Comparison of ENCODE assay signal across 20 cellular contexts in genomic region chr15:55394694-55395093, GRCh38. TPM values are rescaled to one million over a fixed set of nuclear protein-coding genes. Genes with fewer than 3 reads are reported as not detected.
DNase-seq lines count a peak whose midpoint lies in the region; ATAC-seq, FAIRE-seq and TF ChIP-seq lines count a peak whose summit lies in the region.
"Had no signal": no experiment of that assay in that cellular context is flagged by ENCODE, and none has a peak within 500 bp of the region (broad histone marks: within the 10 kb centered on the region; RNA-seq: fewer than 3 reads in every experiment).

No MANE protein-coding gene starts in this region.

- no peaks in the 10 kb centered on the region for H3K27me3 ChIP-seq in lower lobe of right lung (ENCODE audit: low read depth)

- no peak for TF ChIP-seq CTCF in VCaP (conservative IDR thresholded peaks at IDR 0.05)
- no peak for TF ChIP-seq CTCF in lower lobe of right lung (IDR thresholded peaks at IDR 0.05)
- TF ChIP-seq CTCF in kidney (IDR thresholded peaks at IDR 0.05; ENCODE audit: borderline replicate concordance, extremely low read depth, insufficient read depth) = no peak

- H3K27ac ChIP-seq in VCaP = peak overlapping the region; percentile 79
- no peak overlapping the region for H3K27ac ChIP-seq in lower lobe of right lung
- no peak overlapping the region for H3K27ac ChIP-seq in kidney (ENCODE audit: low read depth in 2 of 2, low read length in 2 of 2)
- H3K27ac ChIP-seq: 22Rv1, RWPE1 had no signal

- no peak overlapping the region for H3K9ac ChIP-seq in kidney (ENCODE audit: low read length in 2 of 2)

- H3K4me1 ChIP-seq in lower lobe of right lung (peaks cover 13% of the 10 kb centered on the region), kidney (ENCODE audit: control insufficient read depth in 1 of 2, insufficient read depth in 1 of 2, low read depth in 1 of 2, low read length in 2 of 2) (no peaks in the 10 kb centered on the region)

- H3K36me3 ChIP-seq in lower lobe of right lung (no peaks in the 10 kb centered on the region), kidney (ENCODE audit: control insufficient read depth in 1 of 2, insufficient read depth in 2 of 2, low read length in 2 of 2) (no peaks in the 10 kb centered on the region)

- H3K4me3 ChIP-seq in lower lobe of right lung = no peak overlapping the region
- no peak overlapping the region for H3K4me3 ChIP-seq in kidney (ENCODE audit: low read length in 2 of 2)
- H3K4me3 ChIP-seq: lung, smooth muscle cell had no signal

- no peaks in the 10 kb centered on the region for H3K9me3 ChIP-seq in lower lobe of right lung
- no peaks in the 10 kb centered on the region for H3K9me3 ChIP-seq in kidney (ENCODE audit: control insufficient read depth in 1 of 2, low read length in 2 of 2)

- ATAC-seq in lower lobe of right lung = peak; percentile 43 to 54
- no peak for ATAC-seq in HG03139 (IDR thresholded peaks at IDR 0.05; ENCODE audit: unreplicated experiment)
- ATAC-seq in HG03442 (IDR thresholded peaks at IDR 0.05; ENCODE audit: unreplicated experiment) = no peak
- ATAC-seq: naive thymus-derived CD8-positive, alpha-beta T cell had no signal

- intact Hi-C loops in lower lobe of right lung (cut with DNase I) (no loop called here), kidney (cut with DNase I) (no loop called here)

- FAIRE-seq in kidney (lab: Jason Lieb, UNC) = no peak
- FAIRE-seq: GM12892 had no signal

- DNase-seq in SIG-M5 treated with dmso at 0.1 percent for 504 hours (lab: John Stamatoyannopoulos, UW; ENCODE audit: unreplicated experiment) (peak; percentile 36), SIG-M5 (lab: John Stamatoyannopoulos, UW) (no peak), lower lobe of right lung (no peak), NCI-H345 treated with DMSO at 0.1 percent for 48 hours (lab: John Stamatoyannopoulos, UW; ENCODE audit: unreplicated experiment) (no peak), kidney (no peak)
- DNase-seq: activated CD4-positive, alpha-beta T cell treated with anti-CD3 and anti-CD28 coated beads, Interleukin-2, amount 50 U/mL, for 4 hours; activated naive CD4-positive, alpha-beta T cell treated with anti-CD3 and anti-CD28 coated beads for 36 hours; DMS 273 treated with DMSO at 0.1 percent for 48 hours; naive thymus-derived CD8-positive, alpha-beta T cell; NCI-H1694; NCI-H2227 treated with DMSO at 0.1 percent for 48 hours; stimulated activated CD4-positive, alpha-beta T cell treated with anti-CD3 and anti-CD28 coated beads, Interleukin-4, amount 100 ng/mL, for 4 hours had no signal

RNA-seq across cellular contexts. Expression of gene CCPG1, which starts 13.5 kb away (rescaled TPM):
- total RNA-seq in lower lobe of right lung (104 TPM), kidney (93.8 TPM)
- 44.4 TPM for polyA plus RNA-seq in kidney (ENCODE audit: insufficient read depth, low read depth, low replicate concordance)

RNA-seq across cellular contexts. Expression of gene PIERCE2, which starts 13.6 kb away (rescaled TPM):
- total RNA-seq in lower lobe of right lung = 2.7 TPM
- 2.7 TPM for total RNA-seq in kidney
- 9.6 TPM for polyA plus RNA-seq in kidney (ENCODE audit: insufficient read depth, low read depth, low replicate concordance)
- total RNA-seq: naive thymus-derived CD8-positive, alpha-beta T cell had no signal
- polyA plus RNA-seq: smooth muscle cell had no signal

Comparison
In these comparisons a context has a peak if more than half of its experiments do, and no peak if none do; other contexts are left out.
1. ATAC-seq: peak in lower lobe of right lung (2 of 2); none in HG03139 (single experiment) and HG03442 (single experiment).